Comparison of ENCODE assay signal across 8 cellular contexts in the genomic region with DNA sequence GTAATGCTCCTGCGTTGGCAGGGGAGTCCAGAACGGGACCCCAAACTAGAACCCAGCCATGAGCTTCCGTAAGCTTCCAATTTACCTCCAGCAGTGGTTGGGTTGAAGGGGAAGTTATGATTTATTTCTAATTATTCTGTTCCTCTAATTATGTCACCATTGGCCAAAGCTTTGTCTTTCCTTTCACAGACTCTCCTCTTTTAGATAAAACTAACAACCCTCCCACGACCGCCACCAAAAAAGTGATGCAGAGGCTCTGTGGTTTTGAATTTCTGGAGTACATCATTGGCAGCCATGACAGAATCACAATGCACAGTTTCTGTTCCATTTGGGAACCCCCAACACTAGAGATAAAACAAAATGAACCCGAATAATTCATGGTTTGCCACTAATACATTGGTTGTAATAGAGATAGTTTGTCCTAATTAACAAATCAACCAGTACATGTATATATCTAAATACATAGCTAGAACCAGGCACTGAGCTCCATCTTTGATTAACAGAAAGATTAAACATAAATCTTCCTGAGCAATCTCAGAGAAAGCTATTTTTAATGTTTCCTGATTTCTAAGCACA.
A peak's percentile ranks its signal among the peaks of the same experiment; 100 is the strongest.
DNase-seq lines count a peak whose midpoint lies in the region; ATAC-seq and TF ChIP-seq lines count a peak whose summit lies in the region.

No MANE protein-coding gene starts in this region.

- H3K4me3 ChIP-seq in SJSA1: peak overlapping the region; percentile 76
- peak overlapping the region; percentile 4 to 85 (median 30) for H3K4me3 ChIP-seq in mammary epithelial cell (replicated peaks in 1 of 3; ENCODE audit: insufficient read depth in 1 of 3, low read depth in 2 of 3, low read length in 3 of 3)
- H3K4me3 ChIP-seq in naive thymus-derived CD4-positive, alpha-beta T cell (ENCODE audit: low read length): peak overlapping the region; percentile 96

- H3K4me1 ChIP-seq in SJSA1 (replicated peaks): peaks cover 51% of the 10 kb centered on the region
- peaks cover 48% of the 10 kb centered on the region for H3K4me1 ChIP-seq in mammary epithelial cell (ENCODE audit: insufficient read depth, low read length)
- H3K4me1 ChIP-seq in naive thymus-derived CD4-positive, alpha-beta T cell (ENCODE audit: control insufficient read depth in 2 of 2, insufficient read depth in 2 of 2, low read length in 2 of 2): peaks cover 44 to 50% of the 10 kb centered on the region in 2 donors

- H3K27me3 ChIP-seq in SJSA1 (replicated peaks): no peaks in the 10 kb centered on the region
- H3K27me3 ChIP-seq in mammary epithelial cell (ENCODE audit: insufficient read depth, low read length): no peaks in the 10 kb centered on the region
- no peaks in the 10 kb centered on the region for H3K27me3 ChIP-seq in naive thymus-derived CD4-positive, alpha-beta T cell (ENCODE audit: control insufficient read depth in 2 of 2, insufficient read depth in 2 of 2, low read length in 2 of 2)

- peak overlapping the region; percentile 71 for H3K9ac ChIP-seq in mammary epithelial cell (ENCODE audit: insufficient read depth, low read length)

- dilution Hi-C loops in mammary epithelial cell (cut with HindIII; ENCODE audit: low sequenced_read_pairs): loop anchor here (5.0 kb wide), 1 partner anchor 54 kb away; no protein-coding TSS in a partner anchor

- peak overlapping the region; percentile 94 to 99 (median 97) for H3K27ac Mint-ChIP-seq in naive thymus-derived CD4-positive, alpha-beta T cell
- H3K27ac Mint-ChIP-seq in type B pancreatic cell: peak overlapping the region; percentile 94

- CTCF ChIA-PET in mammary epithelial cell (lab: Charles Lee; ENCODE audit: low non-redundant PET): no interaction called here
- CTCF ChIA-PET in naive thymus-derived CD4-positive, alpha-beta T cell (lab: Charles Lee): interaction anchor here (0.6 to 4.3 kb wide), 17 partner anchors 11 to 328 kb away, joined by 3 to 32 read pairs (median 3); no protein-coding TSS in a partner anchor

- peaks cover 12% of the 10 kb centered on the region for H3K36me3 ChIP-seq in SJSA1
- H3K36me3 ChIP-seq in mammary epithelial cell (ENCODE audit: insufficient read depth, low read length): no peaks in the 10 kb centered on the region
- H3K36me3 ChIP-seq in naive thymus-derived CD4-positive, alpha-beta T cell (ENCODE audit: control insufficient read depth in 2 of 3, insufficient read depth in 3 of 3, low read length in 3 of 3): peaks cover 17 to 38% (median 18%) of the 10 kb centered on the region in 3 experiments

- peaks cover 0 to 3% (median 0%) of the 10 kb centered on the region in 5 donors for H3K27me3 Mint-ChIP-seq in naive thymus-derived CD4-positive, alpha-beta T cell
- H3K27me3 Mint-ChIP-seq in type B pancreatic cell: peaks cover 24% of the 10 kb centered on the region

- DNase-seq in SJSA1 (ENCODE audit: low read depth in 1 of 2, low spot score in 2 of 2): no peak
- no peak for DNase-seq in mammary epithelial cell
- DNase-seq in naive thymus-derived CD4-positive, alpha-beta T cell: peak in 7 of 9 donors; percentile 66 to 82 (median 71)
- no peak for DNase-seq in type B pancreatic cell (ENCODE audit: extremely low spot score, unreplicated experiment)
- no peak for DNase-seq in NCI-H524 (lab: John Stamatoyannopoulos, UW)

- H3K27ac ChIP-seq in SJSA1 (peak overlapping the region; percentile 96), mammary epithelial cell (ENCODE audit: insufficient read depth, low read depth, low read length) (peak overlapping the region; percentile 93)
- H3K27ac ChIP-seq in naive thymus-derived CD4-positive, alpha-beta T cell (ENCODE audit: low read depth, low read length): peak overlapping the region; percentile 97

- no peaks in the 10 kb centered on the region for H4K20me1 ChIP-seq in mammary epithelial cell (ENCODE audit: insufficient read depth, low read length)

- in situ Hi-C loops in mammary epithelial cell (cut with MboI; ENCODE audit: low sequenced_read_pairs in 2 of 2): loop anchor here in 1 of 2 donors (25.0 kb wide), 2 partner anchors 89 to 486 kb away; no protein-coding TSS in a partner anchor

- H3K4me2 ChIP-seq in mammary epithelial cell (ENCODE audit: insufficient read depth, low read depth, low read length): peak overlapping the region; percentile 57

- H3K9me3 Mint-ChIP-seq in naive thymus-derived CD4-positive, alpha-beta T cell: peaks cover 0 to 4% (median 0%) of the 10 kb centered on the region in 11 donors
- no peaks in the 10 kb centered on the region for H3K9me3 Mint-ChIP-seq in type B pancreatic cell

- TF ChIP-seq CTCF in mammary epithelial cell (conservative IDR thresholded peaks at IDR 0.05 in 1 of 2, IDR thresholded peaks at IDR 0.05 in 1 of 2; ENCODE audit: extremely low read depth in 1 of 2, insufficient read depth in 1 of 2, low read depth in 1 of 2, low read length in 2 of 2): no peak
- TF ChIP-seq CTCF in type B pancreatic cell (conservative IDR thresholded peaks at IDR 0.05): no peak

- peak overlapping the region; percentile 94 to 100 (median 98) for H3K4me3 Mint-ChIP-seq in naive thymus-derived CD4-positive, alpha-beta T cell
- peak overlapping the region; percentile 89 for H3K4me3 Mint-ChIP-seq in type B pancreatic cell

- intact Hi-C loops in mammary epithelial cell (cut with micrococcal nuclease): loop anchor here (1.0 to 5.0 kb wide), 11 partner anchors 7 to 351 kb away; no protein-coding TSS in a partner anchor
- intact Hi-C loops in naive thymus-derived CD4-positive, alpha-beta T cell (cut with micrococcal nuclease): loop anchor here (1.0 to 10.0 kb wide), 16 partner anchors 9 to 328 kb away; partner anchors contain the start of gene FLI1 (in 2 of the 2)

- H3K4me1 Mint-ChIP-seq in naive thymus-derived CD4-positive, alpha-beta T cell: peaks cover 40 to 55% (median 52%) of the 10 kb centered on the region in 7 donors
- peaks cover 59% of the 10 kb centered on the region for H3K4me1 Mint-ChIP-seq in type B pancreatic cell (ENCODE audit: unreplicated experiment)

- H2AFZ ChIP-seq in mammary epithelial cell (ENCODE audit: low read depth, low read length): peak overlapping the region; percentile 8

- H3K9me3 ChIP-seq in SJSA1 (replicated peaks) (no peaks in the 10 kb centered on the region), mammary epithelial cell (replicated peaks; ENCODE audit: insufficient read depth, low read length) (no peaks in the 10 kb centered on the region)
- H3K9me3 ChIP-seq in naive thymus-derived CD4-positive, alpha-beta T cell (ENCODE audit: control insufficient read depth in 2 of 3, low read length in 3 of 3): no peaks in the 10 kb centered on the region

- H3K36me3 Mint-ChIP-seq in naive thymus-derived CD4-positive, alpha-beta T cell: peaks cover 21 to 38% (median 33%) of the 10 kb centered on the region in 5 donors
- H3K36me3 Mint-ChIP-seq in type B pancreatic cell: no peaks in the 10 kb centered on the region

- POLR2A ChIA-PET in naive thymus-derived CD4-positive, alpha-beta T cell (lab: Charles Lee): interaction anchor here (0.6 to 30.8 kb wide), 35 partner anchors 8 to 484 kb away, joined by 3 to 691 read pairs (median 4); no protein-coding TSS in a partner anchor

- peak; percentile 1 for ATAC-seq in GM18907 (IDR thresholded peaks at IDR 0.05; ENCODE audit: unreplicated experiment)
- ATAC-seq in naive thymus-derived CD4-positive, alpha-beta T cell: peak; percentile 12
- no peak for ATAC-seq in HG03457 (IDR thresholded peaks at IDR 0.05; ENCODE audit: unreplicated experiment)
- no peak for ATAC-seq in GM18909 (IDR thresholded peaks at IDR 0.05; ENCODE audit: poor library complexity, unreplicated experiment)

- peaks cover 40% of the 10 kb centered on the region for H3K79me2 ChIP-seq in mammary epithelial cell (ENCODE audit: insufficient read depth, low read length)

- 25% methylated on average over 6 of the region's 6 CpGs for WGBS in mammary epithelial cell (ENCODE audit: low coverage, missing lambda C conversion rate)

- TSS peak; percentile 90 for BruUV-seq in mammary epithelial cell (replicated peaks; lab: Mats Ljungman, UMichigan)

Comparison
In these comparisons a context has a peak if more than half of its experiments do, and no peak if none do; other contexts are left out.
1. ATAC-seq: peak in GM18907 (single experiment) and naive thymus-derived CD4-positive, alpha-beta T cell (single experiment); none in HG03457 (single experiment) and GM18909 (single experiment).
2. DNase-seq: peak in naive thymus-derived CD4-positive, alpha-beta T cell (7 of 9); none in SJSA1 (0 of 2), mammary epithelial cell (single experiment), type B pancreatic cell (single experiment) and NCI-H524 (0 of 2).
3. H3K4me3 ChIP-seq: peak in every context shown above with its lines; median percentile 96 in naive thymus-derived CD4-positive, alpha-beta T cell; 76 in SJSA1; 30 in mammary epithelial cell.
4. Peak in every context shown above with its lines, with median percentiles within 50 percentile points of each other: H3K27ac ChIP-seq.